ENCODE assay signal across 24 cellular contexts in the genomic region with DNA sequence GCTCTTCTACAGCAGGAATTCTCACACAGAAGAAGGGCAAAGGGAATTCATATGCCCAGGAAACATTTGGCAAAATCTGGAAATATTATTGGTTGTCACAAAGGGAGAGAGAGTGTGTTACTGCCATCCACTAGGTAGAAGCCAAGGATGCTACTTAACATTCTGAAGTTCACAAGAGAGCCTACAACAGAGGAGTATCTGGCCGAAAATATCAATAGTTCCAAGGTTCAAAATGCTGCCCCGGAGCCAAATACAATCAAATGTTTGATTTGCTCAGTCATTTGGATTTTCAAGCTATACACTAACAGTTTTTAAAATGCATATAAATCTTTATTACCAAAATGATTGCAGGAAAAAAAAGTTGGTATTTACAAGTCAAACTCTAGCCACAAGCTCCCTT.
"Had no signal": no experiment of that assay in that cellular context is flagged by ENCODE, and none has a peak within 500 bp of the region (broad histone marks: within the 10 kb centered on the region; RNA-seq: fewer than 3 reads in every experiment).

No MANE protein-coding gene starts in this region.

- H3K27ac ChIP-seq: esophagus muscularis mucosa, foreskin keratinocyte, gastroesophageal sphincter, heart left ventricle, hepatocyte, left lung, lower lobe of right lung, prostate gland, right atrium auricular region, sigmoid colon, testis, tibial artery had no signal

- ATAC-seq: foreskin keratinocyte; gastroesophageal sphincter; heart left ventricle; left lung; lower lobe of right lung; naive thymus-derived CD8-positive, alpha-beta T cell had no signal

- H3K4me1 Mint-ChIP-seq: endodermal cell, nephron progenitor cell had no signal

- H3K4me3 ChIP-seq: esophagus muscularis mucosa, gastroesophageal sphincter, heart left ventricle, hepatocyte, left lung, lower lobe of right lung, prostate gland, right atrium auricular region, sigmoid colon, testis, tibial artery had no signal

- H3K27me3 ChIP-seq: esophagus muscularis mucosa, foreskin keratinocyte, gastroesophageal sphincter, heart left ventricle, hepatocyte, left lung, right atrium auricular region, sigmoid colon, testis, tibial artery had no signal

- H3K27ac Mint-ChIP-seq: endodermal cell, type B pancreatic cell had no signal

- DNase-seq: effector CD8-positive, alpha-beta T cell; endodermal cell; foreskin keratinocyte; heart left ventricle; kidney; left lung; lower lobe of right lung; naive thymus-derived CD8-positive, alpha-beta T cell; nephron progenitor cell; nucleus accumbens; sigmoid colon; stimulated activated CD4-positive, alpha-beta T cell treated with anti-CD3 and anti-CD28 coated beads, Interleukin-2, amount 100 ng/mL, for 24 hours; stimulated activated CD4-positive, alpha-beta T cell treated with anti-CD3 and anti-CD28 coated beads, Interleukin-4, amount 100 ng/mL, for 24 hours; stimulated activated naive CD4-positive, alpha-beta T cell; substantia nigra; testis; tibial artery had no signal

- H3K9me3 Mint-ChIP-seq: dendritic cell treated with granulocyte-macrophage colony-stimulating factor and Interleukin-4, amounts not matched to agents 40 ng/mL and 50 ng/mL, for 4 days; naive thymus-derived CD8-positive, alpha-beta T cell; nephron progenitor cell; type B pancreatic cell had no signal

- H3K27me3 Mint-ChIP-seq: dendritic cell treated with granulocyte-macrophage colony-stimulating factor and Interleukin-4, amounts not matched to agents 40 ng/mL and 50 ng/mL, for 4 days; naive thymus-derived CD8-positive, alpha-beta T cell; type B pancreatic cell had no signal

- H3K36me3 ChIP-seq: prostate gland had no signal

- H3K4me1 ChIP-seq: foreskin keratinocyte, gastroesophageal sphincter, heart left ventricle, left lung, lower lobe of right lung, prostate gland, right atrium auricular region, testis, tibial artery had no signal

- H3K4me3 Mint-ChIP-seq: dendritic cell treated with granulocyte-macrophage colony-stimulating factor and Interleukin-4, amounts not matched to agents 40 ng/mL and 50 ng/mL, for 4 days; endodermal cell; naive thymus-derived CD8-positive, alpha-beta T cell; nephron progenitor cell; type B pancreatic cell had no signal

- H3K9me3 ChIP-seq: esophagus muscularis mucosa, gastroesophageal sphincter, heart left ventricle, left lung, lower lobe of right lung, prostate gland, right atrium auricular region, sigmoid colon, testis, tibial artery had no signal
